ENCODE assay signal across 1 cellular context in genomic region chr12:118206107-118206412, GRCh38.
TF ChIP-seq lines count a peak whose summit lies in the region.

No MANE protein-coding gene starts in this region.

TF ChIP-seq in WTC11, 78 proteins besides CTCF, POLR2A, EP300 and RAD21 (continued from another document):
- TF ChIP-seq, protein P1, sequence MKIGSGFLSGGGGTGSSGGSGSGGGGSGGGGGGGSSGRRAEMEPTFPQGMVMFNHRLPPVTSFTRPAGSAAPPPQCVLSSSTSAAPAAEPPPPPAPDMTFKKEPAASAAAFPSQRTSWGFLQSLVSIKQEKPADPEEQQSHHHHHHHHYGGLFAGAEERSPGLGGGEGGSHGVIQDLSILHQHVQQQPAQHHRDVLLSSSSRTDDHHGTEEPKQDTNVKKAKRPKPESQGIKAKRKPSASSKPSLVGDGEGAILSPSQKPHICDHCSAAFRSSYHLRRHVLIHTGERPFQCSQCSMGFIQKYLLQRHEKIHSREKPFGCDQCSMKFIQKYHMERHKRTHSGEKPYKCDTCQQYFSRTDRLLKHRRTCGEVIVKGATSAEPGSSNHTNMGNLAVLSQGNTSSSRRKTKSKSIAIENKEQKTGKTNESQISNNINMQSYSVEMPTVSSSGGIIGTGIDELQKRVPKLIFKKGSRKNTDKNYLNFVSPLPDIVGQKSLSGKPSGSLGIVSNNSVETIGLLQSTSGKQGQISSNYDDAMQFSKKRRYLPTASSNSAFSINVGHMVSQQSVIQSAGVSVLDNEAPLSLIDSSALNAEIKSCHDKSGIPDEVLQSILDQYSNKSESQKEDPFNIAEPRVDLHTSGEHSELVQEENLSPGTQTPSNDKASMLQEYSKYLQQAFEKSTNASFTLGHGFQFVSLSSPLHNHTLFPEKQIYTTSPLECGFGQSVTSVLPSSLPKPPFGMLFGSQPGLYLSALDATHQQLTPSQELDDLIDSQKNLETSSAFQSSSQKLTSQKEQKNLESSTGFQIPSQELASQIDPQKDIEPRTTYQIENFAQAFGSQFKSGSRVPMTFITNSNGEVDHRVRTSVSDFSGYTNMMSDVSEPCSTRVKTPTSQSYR (CRISPR knock-in tag; IDR thresholded peaks at IDR 0.05) = no peak
- TF ChIP-seq IRF2 (CRISPR knock-in tag; IDR thresholded peaks at IDR 0.05; ENCODE audit: borderline replicate concordance, low read depth) = no peak
- TF ChIP-seq ZNF416 (CRISPR knock-in tag; IDR thresholded peaks at IDR 0.05) = no peak
